In the genomic region with DNA sequence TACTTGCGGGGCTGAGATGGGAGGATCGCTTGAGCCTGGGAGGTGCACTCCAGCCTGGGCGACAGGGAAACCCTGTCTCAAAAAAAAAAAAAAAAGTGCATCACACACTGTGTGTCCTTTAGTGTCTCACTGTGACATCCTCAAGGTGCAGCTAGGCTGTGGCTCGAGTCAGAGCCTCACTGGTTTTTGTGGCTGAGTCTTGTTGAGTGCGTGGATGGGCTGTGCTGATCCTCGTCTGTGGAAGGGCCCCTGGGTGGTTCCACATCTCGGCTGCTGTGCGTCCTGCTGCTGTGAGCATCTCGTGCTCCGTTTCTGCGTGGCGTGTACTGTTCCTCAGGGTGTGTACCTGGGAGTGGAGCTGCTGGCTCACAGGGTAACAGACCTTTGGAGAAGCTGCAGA, we compare ENCODE assay signal across 14 cellular contexts. TPM values are rescaled to one million over a fixed set of nuclear protein-coding genes. Genes with fewer than 3 reads are reported as not detected.
A peak's percentile ranks its signal among the peaks of the same experiment; 100 is the strongest.
DNase-seq lines count a peak whose midpoint lies in the region; ATAC-seq, FAIRE-seq and TF ChIP-seq lines count a peak whose summit lies in the region.
"Had no signal": no experiment of that assay in that cellular context is flagged by ENCODE, and none has a peak within 500 bp of the region (broad histone marks: within the 10 kb centered on the region; RNA-seq: fewer than 3 reads in every experiment).

No MANE protein-coding gene starts in this region.

- peak overlapping the region in 1 of 2 experiments; percentile 90; a peak in 1 of 4 replicates for H3K27ac ChIP-seq in SK-N-SH (ENCODE audit: low read depth in 2 of 2, low read length in 1 of 2)
- no peak overlapping the region for H3K27ac ChIP-seq in K562 (ENCODE audit: extremely low read depth, low read depth, low read length)
- H3K27ac ChIP-seq in rectal smooth muscle tissue (ENCODE audit: low read depth, low read length) = peak overlapping the region; percentile 9
- H3K27ac ChIP-seq: hepatocyte had no signal

- H3K9me3 ChIP-seq in SK-N-SH = no peaks in the 10 kb centered on the region
- H3K9me3 ChIP-seq in K562 (replicated peaks; ENCODE audit: control insufficient read depth, insufficient read depth, low read depth, low read length) = no peaks in the 10 kb centered on the region
- H3K9me3 ChIP-seq: left lung, upper lobe of left lung had no signal

- H3K36me3 ChIP-seq in SK-N-SH (replicated peaks in 1 of 2; ENCODE audit: control insufficient read depth in 1 of 2, insufficient read depth in 2 of 2, low read length in 1 of 2) (peaks cover 0 to 13% of the 10 kb centered on the region in 2 experiments), K562 (ENCODE audit: control insufficient read depth, insufficient read depth, low read length) (peaks cover 75% of the 10 kb centered on the region; the same call in 2 of the 3 replicates), rectal smooth muscle tissue (ENCODE audit: control insufficient read depth, insufficient read depth, low read length) (peaks cover 5% of the 10 kb centered on the region)

- no peak for ATAC-seq in SK-N-SH treated with all-trans-retinoic acid at 6 μM for 48 hours
- no peak for ATAC-seq in K562
- no peak for ATAC-seq in HG03280 (IDR thresholded peaks at IDR 0.05; ENCODE audit: unreplicated experiment)
- ATAC-seq: CD8-positive, alpha-beta T cell; left lung; T-helper 17 cell had no signal

- H3K4me3 ChIP-seq in SK-N-SH (ENCODE audit: low read depth in 2 of 2, low read length in 1 of 2) = no peak overlapping the region
- H3K4me3 ChIP-seq in K562 = no peak overlapping the region
- no peak overlapping the region for H3K4me3 ChIP-seq in rectal smooth muscle tissue (ENCODE audit: low read length)
- H3K4me3 ChIP-seq: hepatocyte, left lung, upper lobe of left lung had no signal

- CTCF ChIA-PET in SK-N-SH (lab: Yijun Ruan, JAX) (interaction anchor here (1.9 to 7.0 kb wide), 7 partner anchors 9 to 104 kb away, joined by 6 to 43 read pairs (median 19); a partner anchor contains a TSS), K562 (lab: Yijun Ruan, JAX; ENCODE audit: low intra/inter-chr PET ratio) (no interaction called here)

- H2AFZ ChIP-seq in SK-N-SH (ENCODE audit: low read depth) (no peak overlapping the region), K562 (ENCODE audit: low read depth, low read length) (no peak overlapping the region)
- H2AFZ ChIP-seq: hepatocyte had no signal

- H3K4me2 ChIP-seq in SK-N-SH (0 out of 2 replicates have a peak overlapping the region, but pooled peaks have one; percentile 79), K562 (ENCODE audit: insufficient read depth, low read length) (0 out of 2 replicates have a peak overlapping the region, but pooled peaks have one; percentile 29)
- H3K4me2 ChIP-seq: hepatocyte had no signal

- no peak for TF ChIP-seq POLR2A in K562 (conservative IDR thresholded peaks at IDR 0.05)

- no peak overlapping the region for H3K9ac ChIP-seq in SK-N-SH
- H3K9ac ChIP-seq in K562 (ENCODE audit: insufficient read depth in 1 of 2, low read depth in 2 of 2, low read length in 2 of 2) = peak overlapping the region in 1 of 2 experiments; percentile 86; a peak in 2 of 4 replicates
- H3K9ac ChIP-seq in rectal smooth muscle tissue (ENCODE audit: low read length) = no peak overlapping the region

- H4K20me1 ChIP-seq in SK-N-SH (ENCODE audit: insufficient read depth) = 0 out of 2 replicates have a peak, but pooled peaks cover 13% of the 10 kb centered on the region
- peaks cover 61% of the 10 kb centered on the region for H4K20me1 ChIP-seq in K562 (replicated peaks; ENCODE audit: control insufficient read depth, insufficient read depth, low read length)

- H3K4me1 ChIP-seq in SK-N-SH (ENCODE audit: control insufficient read depth in 1 of 2, insufficient read depth in 2 of 2, low read depth in 1 of 2, low read length in 1 of 2) = peaks cover 28 to 39% of the 10 kb centered on the region in 2 experiments; a peak in 3 of 4 replicates
- peaks cover 16 to 78% of the 10 kb centered on the region in 2 experiments; a peak in 4 of 5 replicates for H3K4me1 ChIP-seq in K562 (replicated peaks in 1 of 2; ENCODE audit: control insufficient read depth in 2 of 2, insufficient read depth in 2 of 2, low read length in 2 of 2)
- H3K4me1 ChIP-seq in rectal smooth muscle tissue (ENCODE audit: control insufficient read depth, insufficient read depth, low read length) = peaks cover 36% of the 10 kb centered on the region

- DNase-seq in SK-N-SH (no peak), K562 (ENCODE audit: extremely low read depth in 1 of 4, low spot score in 3 of 4) (no peak), LoVo (ENCODE audit: low spot score) (no peak)
- DNase-seq: 8988T; activated CD4-positive, alpha-beta memory T cell treated with anti-CD3 and anti-CD28 coated beads, Interleukin-2, amount 10 ng/mL, durations not matched to agents 7 days and 5 days; left lung; NCI-H2171; T-helper 17 cell had no signal

- no TSS peak for BruUV-seq in K562 (replicated peaks; lab: Mats Ljungman, UMichigan)

- FAIRE-seq in K562 (lab: Jason Lieb, UNC) = peak; percentile 6

- POLR2A ChIA-PET in SK-N-SH (lab: Yijun Ruan, JAX) (interaction anchor here (0.6 kb wide), 1 partner anchor 123 kb away, joined by 5 read pairs; no protein-coding TSS in a partner anchor), K562 (lab: Yijun Ruan, JAX) (interaction anchor here (0.6 to 2.1 kb wide), 7 partner anchors 9 to 236 kb away, joined by 3 to 9 read pairs (median 5); no protein-coding TSS in a partner anchor)

- TF ChIP-seq CTCF in SK-N-SH (IDR thresholded peaks at IDR 0.05) (no peak), K562 (IDR thresholded peaks at IDR 0.05 in 2 of 3, conservative IDR thresholded peaks at IDR 0.05 in 1 of 3; ENCODE audit: insufficient read depth in 2 of 3, low read depth in 1 of 3, low read length in 3 of 3) (no peak)

- in situ Hi-C loops in K562 (cut with MboI) = no loop called here

- TF ChIP-seq EP300 in SK-N-SH (IDR thresholded peaks at IDR 0.05; ENCODE audit: borderline replicate concordance in 1 of 2, low read depth in 1 of 2, low read length in 1 of 2) (no peak), K562 (IDR thresholded peaks at IDR 0.05; ENCODE audit: low read length) (no peak)

- intact Hi-C loops in K562 (cut with micrococcal nuclease) = no loop called here

- no peaks in the 10 kb centered on the region for H3K9me2 ChIP-seq in SK-N-SH

- H3K27me3 ChIP-seq in SK-N-SH (ENCODE audit: insufficient read depth) (no peaks in the 10 kb centered on the region), K562 (ENCODE audit: control insufficient read depth in 2 of 2, insufficient read depth in 2 of 2, low read length in 2 of 2) (no peaks in the 10 kb centered on the region), rectal smooth muscle tissue (ENCODE audit: control insufficient read depth, insufficient read depth, low read length) (no peaks in the 10 kb centered on the region)
- H3K27me3 ChIP-seq: hepatocyte, left lung, upper lobe of left lung had no signal

- H3F3A ChIP-seq in SK-N-SH (replicated peaks; ENCODE audit: insufficient read depth) = peaks cover 39% of the 10 kb centered on the region

- 93% methylated on average over 6 of the region's 12 CpGs for WGBS in SK-N-SH (ENCODE audit: low lambda C conversion rate)
- WGBS in K562 (ENCODE audit: insufficient coverage, low coverage, missing lambda C conversion rate) = 83% methylated on average over 11 of the region's 12 CpGs

- peaks cover 16% of the 10 kb centered on the region for H3K9me1 ChIP-seq in K562 (ENCODE audit: control insufficient read depth, insufficient read depth, low read length)

- peaks cover 89% of the 10 kb centered on the region for H3K79me2 ChIP-seq in SK-N-SH (ENCODE audit: insufficient read depth)
- peaks cover 79% of the 10 kb centered on the region for H3K79me2 ChIP-seq in K562 (ENCODE audit: control insufficient read depth, insufficient read depth, low read length)

- TF ChIP-seq RAD21 in SK-N-SH (IDR thresholded peaks at IDR 0.05; ENCODE audit: low read length) (no peak), K562 (CRISPR knock-in tag; conservative IDR thresholded peaks at IDR 0.05 in 1 of 2, IDR thresholded peaks at IDR 0.05 in 1 of 2) (no peak)

RNA-seq across cellular contexts. Expression of a gene that starts 11.2 kb away (rescaled TPM):
- polyA plus RNA-seq in SK-N-SH (2012; rRNA removed) (53.5 and 55.5 TPM in 2 replicates), K562 (2011; rRNA removed) (31.2 and 34.3 TPM in 2 replicates), K562 (2014; fragmentation: Illumina TruSeq; extraction: Trizol) (22.0 and 39.1 TPM in 2 replicates), K562 (2014; fragmentation: Nextera tagmentation; extraction: Ambion mirVana) (under 1 TPM; 0.15 to 1.00 TPM), K562 (2014; rRNA removed) (69.4 and 79.9 TPM in 2 replicates)
- 27.7 and 37.8 TPM in 2 replicates for polyA plus RNA-seq in SK-N-SH (2012; cell fraction: cytosol; rRNA removed)
- 173 and 201 TPM in 2 replicates for polyA plus RNA-seq in SK-N-SH (2012; cell fraction: nucleus; rRNA removed)
- 76.0 and 175 TPM in 2 replicates for total RNA-seq in K562 (2011; cell fraction: chromatin; rRNA removed; ENCODE audit: low replicate concordance)
- 128 and 133 TPM in 2 replicates for total RNA-seq in K562 (2011; cell fraction: nucleolus; rRNA removed)
- total RNA-seq in K562 (2011; cell fraction: nucleoplasm; rRNA removed) = 58.7 and 79.5 TPM in 2 replicates
- total RNA-seq in K562 (2014; rRNA removed) (96.5 and 102 TPM in 2 replicates), K562 (2014; rRNA removed; fragmentation: Illumina TruSeq; extraction: Trizol) (28.9 and 31.7 TPM in 2 replicates), K562 (2015; rRNA removed; fragmentation: Illumina TruSeq; extraction: Trizol) (40.6 and 43.2 TPM in 2 replicates), K562 (2021) (76.3 and 89.6 TPM in 2 replicates)
- 37.0 and 67.8 TPM in 2 replicates for polyA plus RNA-seq in K562 (2011; cell fraction: cytosol; rRNA removed)
- 127 and 182 TPM in 2 replicates for polyA plus RNA-seq in K562 (2011; cell fraction: nucleus; rRNA removed)
- 49.5 and 76.3 TPM in 2 replicates for polyA plus RNA-seq in K562 (2012)
- 38.2 and 43.6 TPM in 2 replicates for polyA minus RNA-seq in K562 (2011; rRNA and poly(A)+ RNA removed)
- polyA minus RNA-seq in K562 (2011; cell fraction: cytosol; rRNA and poly(A)+ RNA removed) = 33.9 and 37.0 TPM in 2 replicates
- polyA minus RNA-seq in K562 (2011; cell fraction: nucleus; rRNA and poly(A)+ RNA removed) = 34.3 and 36.1 TPM in 2 replicates

RNA-seq across cellular contexts. Expression of a gene that starts 21.0 kb away (rescaled TPM):
- polyA plus RNA-seq in SK-N-SH (2012; rRNA removed) (4.8 and 5.1 TPM in 2 replicates), K562 (2011; rRNA removed) (0.98 and 1.2 TPM in 2 replicates), K562 (2014; fragmentation: Illumina TruSeq; extraction: Trizol) (0.25 and 2.3 TPM in 2 replicates), K562 (2014; fragmentation: Nextera tagmentation; extraction: Ambion mirVana) (under 1 TPM in 1 of 2 experiments, not detected in 1; 0.03 TPM), K562 (2014; rRNA removed) (5.8 and 6.3 TPM in 2 replicates)
- 1.6 and 3.5 TPM in 2 replicates for polyA plus RNA-seq in SK-N-SH (2012; cell fraction: cytosol; rRNA removed)
- 25.2 and 37.7 TPM in 2 replicates for polyA plus RNA-seq in SK-N-SH (2012; cell fraction: nucleus; rRNA removed)
- 2.8 and 13.5 TPM in 2 replicates for total RNA-seq in K562 (2011; cell fraction: chromatin; rRNA removed; ENCODE audit: low replicate concordance)
- 11.4 and 15.2 TPM in 2 replicates for total RNA-seq in K562 (2011; cell fraction: nucleolus; rRNA removed)
- 4.2 and 6.2 TPM in 2 replicates for total RNA-seq in K562 (2011; cell fraction: nucleoplasm; rRNA removed)
- total RNA-seq in K562 (2014; rRNA removed) (3.7 and 3.8 TPM in 2 replicates), K562 (2014; rRNA removed; fragmentation: Illumina TruSeq; extraction: Trizol) (0.18 TPM in 1 of 2 replicates, not detected in the other), K562 (2015; rRNA removed; fragmentation: Illumina TruSeq; extraction: Trizol) (1.3 and 1.4 TPM in 2 replicates), K562 (2021) (6.6 and 8.9 TPM in 2 replicates)
- 0.84 and 4.5 TPM in 2 replicates for polyA plus RNA-seq in K562 (2011; cell fraction: cytosol; rRNA removed)
- 8.2 and 25.4 TPM in 2 replicates for polyA plus RNA-seq in K562 (2011; cell fraction: nucleus; rRNA removed)
- 3.1 and 3.3 TPM in 2 replicates for polyA plus RNA-seq in K562 (2012)
- polyA minus RNA-seq in K562 (2011; rRNA and poly(A)+ RNA removed) = 0.11 and 0.15 TPM in 2 replicates
- polyA minus RNA-seq in K562 (2011; cell fraction: cytosol; rRNA and poly(A)+ RNA removed) = 2.9 and 3.0 TPM in 2 replicates
- 3.0 and 3.8 TPM in 2 replicates for polyA minus RNA-seq in K562 (2011; cell fraction: nucleus; rRNA and poly(A)+ RNA removed)
- total RNA-seq: T-helper 17 cell had no signal

RNA-seq across cellular contexts. Expression of a gene that starts 24.8 kb away (rescaled TPM):
- polyA plus RNA-seq in SK-N-SH (2012; rRNA removed) (133 and 226 TPM in 2 replicates), K562 (2011; rRNA removed) (36.8 and 58.7 TPM in 2 replicates), K562 (2014; fragmentation: Illumina TruSeq; extraction: Trizol) (18.7 and 106 TPM in 2 replicates), K562 (2014; fragmentation: Nextera tagmentation; extraction: Ambion mirVana) (10 to 100 TPM in 1 of 2 experiments, 1 to 10 TPM in 1; 9.7 to 23.3 TPM), K562 (2014; rRNA removed) (233 and 236 TPM in 2 replicates)
- 114 and 155 TPM in 2 replicates for polyA plus RNA-seq in SK-N-SH (2012; cell fraction: cytosol; rRNA removed)
- polyA plus RNA-seq in SK-N-SH (2012; cell fraction: nucleus; rRNA removed) = 81.6 and 162 TPM in 2 replicates
- total RNA-seq in K562 (2011; cell fraction: chromatin; rRNA removed; ENCODE audit: low replicate concordance) = 42.1 and 110 TPM in 2 replicates
- 116 and 129 TPM in 2 replicates for total RNA-seq in K562 (2011; cell fraction: nucleolus; rRNA removed)
- 74.0 and 85.6 TPM in 2 replicates for total RNA-seq in K562 (2011; cell fraction: nucleoplasm; rRNA removed)
- total RNA-seq in K562 (2014; rRNA removed) (135 and 145 TPM in 2 replicates), K562 (2014; rRNA removed; fragmentation: Illumina TruSeq; extraction: Trizol) (3.9 and 4.6 TPM in 2 replicates), K562 (2015; rRNA removed; fragmentation: Illumina TruSeq; extraction: Trizol) (65.2 and 73.0 TPM in 2 replicates), K562 (2021) (409 and 434 TPM in 2 replicates)
- polyA plus RNA-seq in K562 (2011; cell fraction: cytosol; rRNA removed) = 119 and 471 TPM in 2 replicates
- 90.5 and 137 TPM in 2 replicates for polyA plus RNA-seq in K562 (2011; cell fraction: nucleus; rRNA removed)
- polyA plus RNA-seq in K562 (2012) = 278 and 318 TPM in 2 replicates
- 16.5 and 29.9 TPM in 2 replicates for polyA minus RNA-seq in K562 (2011; rRNA and poly(A)+ RNA removed)
- polyA minus RNA-seq in K562 (2011; cell fraction: cytosol; rRNA and poly(A)+ RNA removed) = 115 and 175 TPM in 2 replicates
- 28.8 and 35.8 TPM in 2 replicates for polyA minus RNA-seq in K562 (2011; cell fraction: nucleus; rRNA and poly(A)+ RNA removed)

RNA-seq across cellular contexts. Expression of a gene that starts 31.6 kb away (rescaled TPM):
- polyA plus RNA-seq in SK-N-SH (2012; rRNA removed) (8.2 and 13.9 TPM in 2 replicates), K562 (2011; rRNA removed) (7.0 and 10.2 TPM in 2 replicates), K562 (2014; fragmentation: Illumina TruSeq; extraction: Trizol) (20.5 and 38.3 TPM in 2 replicates), K562 (2014; fragmentation: Nextera tagmentation; extraction: Ambion mirVana) (1 to 10 TPM in 1 of 2 experiments, under 1 TPM in 1; 0.17 to 1.5 TPM), K562 (2014; rRNA removed) (41.3 and 44.6 TPM in 2 replicates)
- polyA plus RNA-seq in SK-N-SH (2012; cell fraction: cytosol; rRNA removed) = 6.8 and 9.9 TPM in 2 replicates
- polyA plus RNA-seq in SK-N-SH (2012; cell fraction: nucleus; rRNA removed) = 53.9 and 79.1 TPM in 2 replicates
- total RNA-seq in K562 (2011; cell fraction: chromatin; rRNA removed; ENCODE audit: low replicate concordance) = 30.7 and 106 TPM in 2 replicates
- total RNA-seq in K562 (2011; cell fraction: nucleolus; rRNA removed) = 81.7 and 90.7 TPM in 2 replicates
- total RNA-seq in K562 (2011; cell fraction: nucleoplasm; rRNA removed) = 55.1 and 88.1 TPM in 2 replicates
- total RNA-seq in K562 (2014; rRNA removed) (13.5 and 20.8 TPM in 2 replicates), K562 (2014; rRNA removed; fragmentation: Illumina TruSeq; extraction: Trizol) (3.9 and 4.8 TPM in 2 replicates), K562 (2015; rRNA removed; fragmentation: Illumina TruSeq; extraction: Trizol) (10.1 and 11.0 TPM in 2 replicates), K562 (2021) (120 and 121 TPM in 2 replicates)
- 14.0 and 26.8 TPM in 2 replicates for polyA plus RNA-seq in K562 (2011; cell fraction: cytosol; rRNA removed)
- polyA plus RNA-seq in K562 (2011; cell fraction: nucleus; rRNA removed) = 44.8 and 87.0 TPM in 2 replicates
- polyA plus RNA-seq in K562 (2012) = 29.5 and 39.8 TPM in 2 replicates
- polyA minus RNA-seq in K562 (2011; rRNA and poly(A)+ RNA removed) = 2.7 and 3.0 TPM in 2 replicates
- 29.9 and 43.2 TPM in 2 replicates for polyA minus RNA-seq in K562 (2011; cell fraction: cytosol; rRNA and poly(A)+ RNA removed)
- polyA minus RNA-seq in K562 (2011; cell fraction: nucleus; rRNA and poly(A)+ RNA removed) = 28.0 and 34.2 TPM in 2 replicates

RNA-seq across cellular contexts. Expression of a gene that starts 42.7 kb away (rescaled TPM):
- polyA plus RNA-seq in SK-N-SH (2012; rRNA removed) (15.7 and 18.3 TPM in 2 replicates), K562 (2011; rRNA removed) (6.7 and 9.3 TPM in 2 replicates), K562 (2014; fragmentation: Illumina TruSeq; extraction: Trizol) (5.2 and 13.0 TPM in 2 replicates), K562 (2014; fragmentation: Nextera tagmentation; extraction: Ambion mirVana) (under 1 TPM; 0.01 to 0.04 TPM), K562 (2014; rRNA removed) (21.5 and 23.1 TPM in 2 replicates)
- polyA plus RNA-seq in SK-N-SH (2012; cell fraction: cytosol; rRNA removed) = 4.5 and 9.3 TPM in 2 replicates
- polyA plus RNA-seq in SK-N-SH (2012; cell fraction: nucleus; rRNA removed) = 69.0 and 70.1 TPM in 2 replicates
- 26.2 and 103 TPM in 2 replicates for total RNA-seq in K562 (2011; cell fraction: chromatin; rRNA removed; ENCODE audit: low replicate concordance)
- 64.1 and 67.7 TPM in 2 replicates for total RNA-seq in K562 (2011; cell fraction: nucleolus; rRNA removed)
- 28.6 and 30.7 TPM in 2 replicates for total RNA-seq in K562 (2011; cell fraction: nucleoplasm; rRNA removed)
- total RNA-seq in K562 (2014; rRNA removed) (18.6 and 23.1 TPM in 2 replicates), K562 (2014; rRNA removed; fragmentation: Illumina TruSeq; extraction: Trizol) (4.0 and 6.3 TPM in 2 replicates), K562 (2015; rRNA removed; fragmentation: Illumina TruSeq; extraction: Trizol) (6.7 and 7.8 TPM in 2 replicates), K562 (2021) (46.2 and 49.0 TPM in 2 replicates)
- polyA plus RNA-seq in K562 (2011; cell fraction: cytosol; rRNA removed) = 7.4 and 14.1 TPM in 2 replicates
- 45.7 and 79.0 TPM in 2 replicates for polyA plus RNA-seq in K562 (2011; cell fraction: nucleus; rRNA removed)
- 20.3 and 27.1 TPM in 2 replicates for polyA plus RNA-seq in K562 (2012)
- 3.7 and 8.1 TPM in 2 replicates for polyA minus RNA-seq in K562 (2011; rRNA and poly(A)+ RNA removed)
- polyA minus RNA-seq in K562 (2011; cell fraction: cytosol; rRNA and poly(A)+ RNA removed) = 16.7 and 22.1 TPM in 2 replicates
- polyA minus RNA-seq in K562 (2011; cell fraction: nucleus; rRNA and poly(A)+ RNA removed) = 20.7 and 21.3 TPM in 2 replicates
